ENCODE assay signal across 20 cellular contexts in the genomic region with DNA sequence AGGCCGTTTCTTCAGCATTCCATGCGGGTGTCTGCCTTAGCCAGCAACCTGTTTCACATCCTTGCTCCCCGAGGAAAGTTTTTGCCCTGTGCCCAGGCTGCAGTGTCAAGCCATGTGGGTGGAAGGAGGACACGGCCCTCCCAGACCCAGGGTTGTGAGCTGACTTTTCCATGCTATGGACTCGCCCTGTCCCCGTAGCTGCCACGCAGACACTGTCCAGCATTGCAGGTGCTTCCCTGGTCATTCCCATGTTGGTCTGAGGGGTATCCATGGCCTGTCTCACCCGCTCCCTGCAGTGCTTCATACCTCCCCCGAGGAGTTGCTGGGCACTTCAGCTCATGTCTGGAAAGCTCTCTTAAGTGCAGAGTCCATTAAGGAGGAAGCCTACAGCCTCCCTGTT. TPM values are rescaled to one million over a fixed set of nuclear protein-coding genes. Genes with fewer than 3 reads are reported as not detected.
A peak's percentile ranks its signal among the peaks of the same experiment; 100 is the strongest.
DNase-seq lines count a peak whose midpoint lies in the region; FAIRE-seq and TF ChIP-seq lines count a peak whose summit lies in the region.
"Had no signal": no experiment of that assay in that cellular context is flagged by ENCODE, and none has a peak within 500 bp of the region (broad histone marks: within the 10 kb centered on the region; RNA-seq: fewer than 3 reads in every experiment).

No MANE protein-coding gene starts in this region.

- no peak overlapping the region for H4K5ac ChIP-seq in H1 (ENCODE audit: insufficient read length, low read depth, low read length)

- no peaks in the 10 kb centered on the region for H4K20me1 ChIP-seq in H1 (replicated peaks in 1 of 2; ENCODE audit: control insufficient read depth in 1 of 2, insufficient read depth in 2 of 2, low read length in 2 of 2)

- H3K9me3 ChIP-seq in Caco-2 (no peaks in the 10 kb centered on the region), H1 (ENCODE audit: insufficient read depth in 2 of 2, low read depth in 1 of 2, low read length in 1 of 2) (no peaks in the 10 kb centered on the region)
- H3K9me3 ChIP-seq: MG63 had no signal

- H3K9me3 Mint-ChIP-seq in Caco-2 (ENCODE audit: unreplicated experiment), result no peaks in the 10 kb centered on the region
- H3K9me3 Mint-ChIP-seq: CD4-positive, alpha-beta memory T cell had no signal

- peaks cover 43% of the 10 kb centered on the region for H3K4me1 ChIP-seq in Caco-2
- peaks cover 0 to 12% (median 4%) of the 10 kb centered on the region in 4 experiments; a peak in 5 of 7 replicates for H3K4me1 ChIP-seq in H1 (replicated peaks in 1 of 4; ENCODE audit: control insufficient read depth in 3 of 4, insufficient read depth in 4 of 4, low read length in 3 of 4)

- no peak overlapping the region for H2AFZ ChIP-seq in H1 (ENCODE audit: low read length)

- H2BK5ac ChIP-seq in H1 (ENCODE audit: low read depth, low read length), result no peak overlapping the region

- no peaks in the 10 kb centered on the region for H3K79me1 ChIP-seq in H1 (ENCODE audit: low read depth, low read length)

- peaks cover 2% of the 10 kb centered on the region; the same call in 1 of the 2 replicates for H3K23me2 ChIP-seq in H1 (ENCODE audit: low read depth, low read length)

- no peak overlapping the region; the same call in 1 of the 2 replicates for H4K8ac ChIP-seq in H1 (ENCODE audit: extremely low read depth, insufficient read depth, low read length)

- H3K4ac ChIP-seq in H1 (replicated peaks; ENCODE audit: insufficient read length, low read depth, low read length), result no peak overlapping the region

- H4K91ac ChIP-seq in H1 (replicated peaks; ENCODE audit: insufficient read length, low read length), result no peak overlapping the region

- FAIRE-seq in H1 (lab: Jason Lieb, UNC), result no peak
- FAIRE-seq: H54, K562, RCC 7860 had no signal

- WGBS in H1 (ENCODE audit: extremely low coverage in 1 of 2, insufficient coverage in 1 of 2, insufficient read length in 1 of 2, insufficient replicate concordance in 2 of 2, low coverage in 1 of 2, low lambda C conversion rate in 2 of 2, missing lambda C conversion rate in 1 of 2), 2 experiments, result 85% methylated on average over 9 of the region's 9 CpGs; no CpG with 5 or more reads in 1 of the 2 experiments

- no TSS peak for BruUV-seq in Caco-2 (replicated peaks; lab: Mats Ljungman, UMichigan)

- no peak overlapping the region for H3K27ac ChIP-seq in H1 (ENCODE audit: low read depth, low read length)

- no peak overlapping the region for H3K4me2 ChIP-seq in H1 (ENCODE audit: insufficient read depth in 1 of 2, low read depth in 2 of 2, low read length in 2 of 2)

- peaks cover 15% of the 10 kb centered on the region for H3K4me1 Mint-ChIP-seq in Caco-2 (ENCODE audit: low read depth, unreplicated experiment)

- intact Hi-C loops in Caco-2 (cut with micrococcal nuclease; ENCODE audit: unreplicated experiment) (loop anchor here (2.0 to 5.0 kb wide), 2 partner anchors 16 to 34 kb away; no protein-coding TSS in a partner anchor), posterior vena cava (cut with DNase I) (loop anchor here in 1 of 2 donors (2.0 kb wide), 2 partner anchors 42 to 50 kb away; no protein-coding TSS in a partner anchor)

- H3K79me2 ChIP-seq in H1 (ENCODE audit: control insufficient read depth in 1 of 2, insufficient read depth in 2 of 2, low read length in 2 of 2), result no peaks in the 10 kb centered on the region

- no peak overlapping the region for H3K9ac ChIP-seq in H1 (replicated peaks in 1 of 4; ENCODE audit: extremely low read depth in 1 of 4, low read depth in 3 of 4, low read length in 3 of 4)

- DNase-seq in Caco-2 (no peak), H7 (peak; percentile 45), H1 (ENCODE audit: low read depth in 1 of 2, low spot score in 2 of 2) (no peak), posterior vena cava (ENCODE audit: low spot score) (peak; percentile 34), ureter (ENCODE audit: low spot score) (no peak), foreskin melanocyte (no peak), SW480 (ENCODE audit: low spot score) (no peak)
- DNase-seq: CD4-positive, alpha-beta memory T cell; DMS153; GF-D8; MG63; NCI-H187; NCI-H2107; NCI-H2227 treated with DMSO at 0.1 percent for 48 hours; NCI-H510A; NCI-H748 treated with DMSO at 0.1 percent for 48 hours; SW 1271 had no signal

- TF ChIP-seq EP300 in H1 (IDR thresholded peaks at IDR 0.05; ENCODE audit: borderline replicate concordance in 1 of 2, low read depth in 2 of 2, low read length in 2 of 2), result no peak

- H3K56ac ChIP-seq in H1 (replicated peaks; ENCODE audit: insufficient read length, low read depth, low read length), result no peak overlapping the region

- TF ChIP-seq POLR2A in H1 (IDR thresholded peaks at IDR 0.05; ENCODE audit: control extremely low read depth in 1 of 2, low read depth in 2 of 2, low read length in 2 of 2), result no peak

- no peak for TF ChIP-seq RAD21 in H1 (IDR thresholded peaks at IDR 0.05 in 1 of 2, conservative IDR thresholded peaks at IDR 0.05 in 1 of 2; ENCODE audit: low read depth in 2 of 2, low read length in 2 of 2)

- H2BK12ac ChIP-seq in H1 (ENCODE audit: low read depth, low read length), result no peak overlapping the region

- no peak overlapping the region for H2AK5ac ChIP-seq in H1 (ENCODE audit: low read depth, low read length)

- H3K27me3 Mint-ChIP-seq in Caco-2 (ENCODE audit: insufficient read depth, unreplicated experiment), result no peaks in the 10 kb centered on the region

- CTCF ChIA-PET in Caco-2 (lab: Charles Lee), result interaction anchor here (0.8 to 3.2 kb wide), 8 partner anchors 11 to 109 kb away, joined by 3 to 17 read pairs (median 4); a partner anchor contains a TSS
- CTCF ChIA-PET in H1 (lab: Charles Lee; ENCODE audit: partially characterized antibody), result interaction anchor here (0.8 to 4.4 kb wide), 19 partner anchors 8 to 166 kb away, joined by 3 to 46 read pairs (median 5); no protein-coding TSS in a partner anchor

- H2BK20ac ChIP-seq in H1 (ENCODE audit: low read length), result no peak overlapping the region

- H3K14ac ChIP-seq in H1 (ENCODE audit: insufficient read length), result no peak overlapping the region

- peak overlapping the region; percentile 19; the same call in 1 of the 2 replicates for H2BK15ac ChIP-seq in H1 (ENCODE audit: low read length)

- H3K4me3 ChIP-seq in Caco-2 (ENCODE audit: low read depth, low read length), result peak overlapping the region; percentile 35
- H3K4me3 ChIP-seq in H7 (ENCODE audit: insufficient read depth, low read depth, low read length), result no peak overlapping the region
- no peak overlapping the region for H3K4me3 ChIP-seq in H1 (ENCODE audit: extremely low read depth in 1 of 4, insufficient read depth in 2 of 4, low read depth in 3 of 4, low read length in 4 of 4)
- H3K4me3 ChIP-seq: K562, MG63 had no signal

- no peaks in the 10 kb centered on the region for H3K36me3 ChIP-seq in Caco-2 (ENCODE audit: control insufficient read depth, insufficient read depth, low read length)
- no peaks in the 10 kb centered on the region for H3K36me3 ChIP-seq in H7 (replicated peaks; ENCODE audit: control insufficient read depth, insufficient read depth, low read length)
- H3K36me3 ChIP-seq in H1 (ENCODE audit: control insufficient read depth in 2 of 4, insufficient read depth in 4 of 4, low read length in 3 of 4), result no peaks in the 10 kb centered on the region
- H3K36me3 ChIP-seq: MG63 had no signal

- no peak overlapping the region for H3K27ac Mint-ChIP-seq in Caco-2 (ENCODE audit: unreplicated experiment)
- H3K27ac Mint-ChIP-seq: CD4-positive, alpha-beta memory T cell had no signal

- H3K4me3 Mint-ChIP-seq in Caco-2 (ENCODE audit: unreplicated experiment), result no peak overlapping the region
- H3K4me3 Mint-ChIP-seq: CD4-positive, alpha-beta memory T cell had no signal

- H3K23ac ChIP-seq in H1 (ENCODE audit: insufficient read length), result no peak overlapping the region

- H3K36me3 Mint-ChIP-seq in Caco-2 (ENCODE audit: insufficient read depth, unreplicated experiment), result no peaks in the 10 kb centered on the region
- H3K36me3 Mint-ChIP-seq: CD4-positive, alpha-beta memory T cell had no signal

- H3K27me3 ChIP-seq in Caco-2 (replicated peaks; ENCODE audit: control insufficient read depth, insufficient read depth, low read length), result no peaks in the 10 kb centered on the region
- peaks cover 12% of the 10 kb centered on the region for H3K27me3 ChIP-seq in H7 (ENCODE audit: control insufficient read depth, insufficient read depth, low read length)
- H3K27me3 ChIP-seq in H1 (replicated peaks in 1 of 4; ENCODE audit: control insufficient read depth in 3 of 4, extremely low read depth in 1 of 4, insufficient read depth in 3 of 4, low read length in 3 of 4), result peaks cover 0 to 19% (median 12%) of the 10 kb centered on the region in 4 experiments; a peak in 5 of 7 replicates
- H3K27me3 ChIP-seq: MG63 had no signal

- TF ChIP-seq CTCF in Caco-2 (IDR thresholded peaks at IDR 0.05; ENCODE audit: insufficient read depth in 1 of 2, low read depth in 1 of 2, low read length in 1 of 2, severe bottlenecking in 1 of 2, unreplicated experiment in 1 of 2) (no peak), H1 (IDR thresholded peaks at IDR 0.05; ENCODE audit: control extremely low read depth in 1 of 3, insufficient read depth in 1 of 3, low read depth in 1 of 3, low read length in 3 of 3) (no peak)

- no peak overlapping the region for H2BK120ac ChIP-seq in H1 (replicated peaks; ENCODE audit: low read depth, low read length)

- no peak overlapping the region for H3K18ac ChIP-seq in H1 (ENCODE audit: extremely low read depth, low read length)

- POLR2A ChIA-PET in Caco-2 (lab: Charles Lee) (interaction anchor here (0.7 to 1.7 kb wide), 2 partner anchors 16 to 29 kb away, joined by 4 to 5 read pairs; no protein-coding TSS in a partner anchor), H1 (lab: Charles Lee; ENCODE audit: partially characterized antibody) (interaction anchor here (0.8 to 2.9 kb wide), 4 partner anchors 7 to 45 kb away, joined by 3 to 6 read pairs (median 4); no protein-coding TSS in a partner anchor)

TF ChIP-seq in H1, 55 proteins besides CTCF, POLR2A, EP300 and RAD21 (continues in another document):
- TF ChIP-seq, protein P1, sequence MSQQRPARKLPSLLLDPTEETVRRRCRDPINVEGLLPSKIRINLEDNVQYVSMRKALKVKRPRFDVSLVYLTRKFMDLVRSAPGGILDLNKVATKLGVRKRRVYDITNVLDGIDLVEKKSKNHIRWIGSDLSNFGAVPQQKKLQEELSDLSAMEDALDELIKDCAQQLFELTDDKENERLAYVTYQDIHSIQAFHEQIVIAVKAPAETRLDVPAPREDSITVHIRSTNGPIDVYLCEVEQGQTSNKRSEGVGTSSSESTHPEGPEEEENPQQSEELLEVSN (IDR thresholded peaks at IDR 0.05), result no peak

RNA-seq across cellular contexts. Expression of a gene that starts 2.9 kb away (rescaled TPM):
- total RNA-seq in Caco-2 (2022) (9.4 and 9.5 TPM in 2 replicates), posterior vena cava (1 to 10 TPM; 1.8 to 2.4 TPM), ureter (2.7 TPM)
- total RNA-seq in H7 (2014; rRNA removed; shearing (Covaris generic)), result 3.7 and 4.8 TPM in 2 replicates
- total RNA-seq in H1 (2021; fragmentation: NEBNext Ultra II Directional; extraction: Animal tissue kit (Norgen Biotek cat#: 25700)), result 6.4 and 6.6 TPM in 2 replicates
- polyA plus RNA-seq in H1 (2011; rRNA removed), result 3.6 and 5.3 TPM in 2 replicates
- polyA plus RNA-seq in H1 (2011; cell fraction: cytosol; rRNA removed), result 2.8 TPM
- 10.3 TPM for polyA plus RNA-seq in H1 (2011; cell fraction: nucleus; rRNA removed)
- polyA plus RNA-seq in H1 (2012, experiment 1 of 2), result 3.3 to 5.4 TPM (median 4.5 TPM) in 4 replicates
- 3.2 TPM for polyA plus RNA-seq in H1 (2012, experiment 2 of 2)
- 4.8 TPM for polyA plus RNA-seq in H1 (2013, experiment 1 of 2)
- 5.2 TPM for polyA plus RNA-seq in H1 (2013, experiment 2 of 2)
- polyA minus RNA-seq in H1 (2011; rRNA and poly(A)+ RNA removed), result 4.6 and 5.2 TPM in 2 replicates
- 3.5 TPM for polyA minus RNA-seq in H1 (2011; cell fraction: cytosol; rRNA and poly(A)+ RNA removed)
- polyA minus RNA-seq in H1 (2011; cell fraction: nucleus; rRNA and poly(A)+ RNA removed), result 8.3 TPM

Comparison
In these comparisons a context has a peak if more than half of its experiments do, and no peak if none do; other contexts are left out.
1. DNase-seq: peak in H7 (single experiment) and posterior vena cava (single experiment); none in Caco-2 (0 of 2), H1 (0 of 2), ureter (single experiment), foreskin melanocyte (single experiment) and SW480 (single experiment).